ENCODE assay signal across 26 cellular contexts in the genomic region with DNA sequence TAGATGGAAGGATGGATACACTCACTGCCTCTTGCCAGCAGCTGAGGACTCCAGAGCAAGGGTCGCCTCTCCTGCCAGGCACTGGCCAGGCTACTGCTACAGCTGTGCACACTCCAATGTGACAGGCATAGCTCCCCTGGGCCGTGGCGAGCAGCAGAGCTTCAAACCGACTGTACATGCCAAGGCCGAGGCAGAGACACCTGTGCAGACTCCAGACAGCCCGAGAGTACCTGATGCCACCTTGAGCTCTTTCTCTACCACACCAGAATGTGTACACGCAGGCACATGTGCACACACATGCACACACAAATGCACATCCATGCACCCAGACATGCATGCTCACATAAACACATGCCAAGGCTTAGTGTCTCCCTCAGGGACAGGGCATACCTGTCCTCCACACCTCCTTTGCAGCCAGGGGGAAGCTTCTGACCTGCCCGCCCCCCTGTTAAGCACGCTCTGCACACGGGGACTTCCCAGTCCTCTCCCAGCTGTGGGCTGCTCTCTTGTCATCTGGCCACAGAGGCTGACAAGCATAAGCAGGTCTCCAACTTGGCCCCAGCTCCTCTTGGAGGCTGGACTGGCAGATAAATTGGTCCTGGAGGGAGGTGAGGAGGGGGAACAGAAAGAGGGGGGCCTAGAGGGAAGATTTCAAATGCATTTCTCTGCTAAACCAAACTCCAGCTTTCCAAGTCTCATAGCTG.
DNase-seq lines count a peak whose midpoint lies in the region; ATAC-seq and TF ChIP-seq lines count a peak whose summit lies in the region.
"Had no signal": no experiment of that assay in that cellular context is flagged by ENCODE, and none has a peak within 500 bp of the region (broad histone marks: within the 10 kb centered on the region; RNA-seq: fewer than 3 reads in every experiment).

No MANE protein-coding gene starts in this region.

- H3K4me3 ChIP-seq in left ventricle myocardium inferior, result no peak overlapping the region
- H3K4me3 ChIP-seq in mesenchymal stem cell (ENCODE audit: insufficient read depth in 1 of 2, low read depth in 1 of 2, low read length in 2 of 2), result no peak overlapping the region
- H3K4me3 ChIP-seq in stomach, result no peak overlapping the region
- no peak overlapping the region for H3K4me3 ChIP-seq in sigmoid colon
- no peak overlapping the region for H3K4me3 ChIP-seq in testis
- H3K4me3 ChIP-seq: BLaER1, esophagus squamous epithelium, GM23248 had no signal

- H3K9ac ChIP-seq in mesenchymal stem cell (ENCODE audit: low read length), result no peak overlapping the region
- H3K9ac ChIP-seq: BLaER1, GM23248 had no signal

- no peaks in the 10 kb centered on the region for H3K79me1 ChIP-seq in mesenchymal stem cell (replicated peaks; ENCODE audit: low read length, poor library complexity, severe bottlenecking)

- TF ChIP-seq POLR2A in stomach (IDR thresholded peaks at IDR 0.05) (no peak), sigmoid colon (IDR thresholded peaks at IDR 0.05) (no peak), testis (IDR thresholded peaks at IDR 0.05) (no peak)

- no peak overlapping the region for H2AK5ac ChIP-seq in mesenchymal stem cell (ENCODE audit: low read length, severe bottlenecking)

- DNase-seq in Right ventricle myocardium inferior (ENCODE audit: missing footprints), result no peak
- no peak for DNase-seq in left ventricle myocardium inferior
- DNase-seq in mesenchymal stem cell, result no peak
- peak; percentile 20 for DNase-seq in stomach
- no peak for DNase-seq in NCI-H526 (lab: John Stamatoyannopoulos, UW)
- no peak for DNase-seq in sigmoid colon
- no peak for DNase-seq in testis
- DNase-seq: activated naive CD4-positive, alpha-beta T cell treated with anti-CD3 and anti-CD28 coated beads for 36 hours; DMS53; esophagus squamous epithelium; foreskin melanocyte; GM23248; HFFc6; Karpas-422; left colon; mesendoderm; NCI-H1436; NCI-H510A; NK-92 treated with Interleukin-12 subunit alpha and Interleukin-12 subunit beta, amount 100 ng/mL, for 24 hours; occipital lobe; PC-3; stimulated activated CD4-positive, alpha-beta T cell treated with anti-CD3 and anti-CD28 coated beads, Interleukin-2, amount 100 ng/mL, for 48 hours; T-cell had no signal

- H3K36me3 ChIP-seq in left ventricle myocardium inferior (no peaks in the 10 kb centered on the region), mesenchymal stem cell (ENCODE audit: control insufficient read depth in 1 of 2, insufficient read depth in 2 of 2, low read depth in 1 of 2, low read length in 2 of 2) (no peaks in the 10 kb centered on the region), stomach (no peaks in the 10 kb centered on the region), sigmoid colon (no peaks in the 10 kb centered on the region), testis (ENCODE audit: low read depth, missing control alignments) (no peaks in the 10 kb centered on the region)
- H3K36me3 ChIP-seq: BLaER1, esophagus squamous epithelium had no signal

- H2BK15ac ChIP-seq in mesenchymal stem cell (ENCODE audit: low read depth, poor library complexity, severe bottlenecking), result no peak overlapping the region

- peak overlapping the region; percentile 22 for H4K91ac ChIP-seq in mesenchymal stem cell (ENCODE audit: low read length)

- H3K4ac ChIP-seq in mesenchymal stem cell (ENCODE audit: low read depth in 1 of 2, low read length in 2 of 2), result no peak overlapping the region

- H3K9me3 ChIP-seq in left ventricle myocardium inferior (replicated peaks) (no peaks in the 10 kb centered on the region), mesenchymal stem cell (ENCODE audit: control insufficient read depth, low read length) (no peaks in the 10 kb centered on the region), stomach (no peaks in the 10 kb centered on the region), sigmoid colon (no peaks in the 10 kb centered on the region), testis (no peaks in the 10 kb centered on the region)
- H3K9me3 ChIP-seq: BLaER1, esophagus squamous epithelium had no signal

- whole genome bisulfite sequencing in mesenchymal stem cell, result 73% methylated on average over 10 of the region's 10 CpGs
- 61 to 75% (median 70%) methylated on average over 10 of the region's 10 CpGs for WGBS in stomach, 5 donors
- WGBS in sigmoid colon, 2 donors, result 73 to 79% methylated on average over 10 of the region's 10 CpGs
- 77 to 86% methylated on average over 3 to 10 of the region's 10 CpGs for WGBS in testis, 2 donors

- no peak overlapping the region for H3K14ac ChIP-seq in mesenchymal stem cell (ENCODE audit: low read length in 2 of 2)

- H3K27ac ChIP-seq in left ventricle myocardium inferior (replicated peaks) (no peak overlapping the region), cingulate gyrus (ENCODE audit: low read depth, low read length) (peak overlapping the region; percentile 25), mesenchymal stem cell (ENCODE audit: low read length, poor library complexity, severe bottlenecking) (no peak overlapping the region), stomach (no peak overlapping the region), sigmoid colon (no peak overlapping the region), testis (no peak overlapping the region)
- H3K27ac ChIP-seq: BLaER1, esophagus squamous epithelium, GM23248, HL-60 had no signal

- no peak for TF ChIP-seq EP300 in stomach (IDR thresholded peaks at IDR 0.05)
- TF ChIP-seq EP300 in sigmoid colon (IDR thresholded peaks at IDR 0.05), result no peak

- no peak overlapping the region for H2BK5ac ChIP-seq in mesenchymal stem cell (ENCODE audit: low read depth, low read length, poor library complexity, severe bottlenecking)

- H4K8ac ChIP-seq in mesenchymal stem cell (ENCODE audit: low read length), result no peak overlapping the region

- intact Hi-C loops in Right ventricle myocardium inferior (cut with DNase I), result no loop called here
- intact Hi-C loops in left ventricle myocardium inferior (cut with micrococcal nuclease), result no loop called here
- intact Hi-C loops in stomach (cut with DNase I; ENCODE audit: low total_unique reads), result no loop called here
- intact Hi-C loops in sigmoid colon (cut with DNase I), result loop anchor here (10.0 kb wide), 1 partner anchor 175 kb away; no protein-coding TSS in a partner anchor
- intact Hi-C loops in testis (cut with DNase I; ENCODE audit: low total_unique reads), result no loop called here

- H2BK12ac ChIP-seq in mesenchymal stem cell (ENCODE audit: low read length in 2 of 2), result no peak overlapping the region

- no peak overlapping the region for H3K18ac ChIP-seq in mesenchymal stem cell (ENCODE audit: low read depth in 1 of 2, low read length in 2 of 2)

- TF ChIP-seq CTCF in left ventricle myocardium inferior (IDR thresholded peaks at IDR 0.05; ENCODE audit: borderline replicate concordance) (no peak), stomach (IDR thresholded peaks at IDR 0.05) (no peak), sigmoid colon (IDR thresholded peaks at IDR 0.05) (no peak), testis (IDR thresholded peaks at IDR 0.05) (no peak)

- H3K4me1 ChIP-seq in left ventricle myocardium inferior, result peaks cover 10% of the 10 kb centered on the region
- no peaks in the 10 kb centered on the region for H3K4me1 ChIP-seq in mesenchymal stem cell (ENCODE audit: control insufficient read depth, insufficient read depth, low read depth, low read length)
- H3K4me1 ChIP-seq in stomach, result no peaks in the 10 kb centered on the region
- no peaks in the 10 kb centered on the region for H3K4me1 ChIP-seq in sigmoid colon
- no peaks in the 10 kb centered on the region for H3K4me1 ChIP-seq in testis
- H3K4me1 ChIP-seq: esophagus squamous epithelium had no signal

- peak; percentile 30 for ATAC-seq in Right ventricle myocardium inferior
- ATAC-seq: left colon, PC-3, T-cell had no signal

- H3K23ac ChIP-seq in mesenchymal stem cell (ENCODE audit: low read length in 2 of 2), result no peak overlapping the region

- no peak overlapping the region for H3K4me2 ChIP-seq in mesenchymal stem cell (ENCODE audit: low read length, poor library complexity, severe bottlenecking)
- H3K4me2 ChIP-seq: BLaER1 had no signal

- H2BK120ac ChIP-seq in mesenchymal stem cell (ENCODE audit: low read depth, low read length), result no peak overlapping the region

- H2AFZ ChIP-seq in mesenchymal stem cell (ENCODE audit: low read depth, low read length), result no peak overlapping the region
- H2AFZ ChIP-seq: GM23248 had no signal

- H3K27me3 ChIP-seq in left ventricle myocardium inferior (ENCODE audit: low read depth) (no peaks in the 10 kb centered on the region), mesenchymal stem cell (ENCODE audit: control insufficient read depth in 1 of 2, insufficient read depth in 1 of 2, low read length in 2 of 2) (no peaks in the 10 kb centered on the region), stomach (no peaks in the 10 kb centered on the region), sigmoid colon (no peaks in the 10 kb centered on the region), testis (no peaks in the 10 kb centered on the region)
- H3K27me3 ChIP-seq: BLaER1, esophagus squamous epithelium had no signal
